ENCODE assay signal across 8 cellular contexts in the genomic region with DNA sequence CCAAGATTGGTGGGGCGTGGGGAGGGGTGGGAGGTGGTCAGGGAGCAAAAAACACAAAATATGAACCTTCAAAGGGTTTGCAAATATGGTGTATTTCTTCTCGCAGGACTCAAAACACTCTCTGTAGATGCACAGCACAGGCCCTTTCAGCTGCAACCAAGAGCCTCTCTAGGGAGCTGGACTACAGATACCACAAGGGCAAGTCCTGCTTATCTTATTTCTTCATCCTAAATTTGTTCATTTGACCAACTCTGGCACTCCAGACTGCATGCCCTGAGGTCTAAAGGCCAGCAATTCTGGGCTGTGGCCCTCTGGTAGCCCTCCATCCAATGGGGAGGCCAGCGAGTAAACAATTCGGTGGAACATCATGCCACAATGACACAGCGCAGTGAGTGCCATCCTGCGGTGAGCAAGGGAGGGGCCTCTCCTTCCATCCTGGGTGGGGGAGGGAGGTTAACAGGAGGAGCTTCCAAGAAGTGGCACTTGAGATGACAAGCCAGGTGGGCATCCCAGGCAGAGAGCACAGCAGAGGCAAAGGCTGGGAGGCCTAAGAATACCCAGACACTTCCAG. TPM values are rescaled to one million over a fixed set of nuclear protein-coding genes. Genes with fewer than 3 reads are reported as not detected.
DNase-seq lines count a peak whose midpoint lies in the region; ATAC-seq and TF ChIP-seq lines count a peak whose summit lies in the region.

No MANE protein-coding gene starts in this region.

- H3K4me1 Mint-ChIP-seq in natural killer cell treated with Interleukin-12 subunit alpha and Interleukin-12 subunit beta and Interleukin-15 and Interleukin-18, amount 100 ng/mL, for 72 hours (ENCODE audit: low read depth in 2 of 2): peaks cover 49 to 56% of the 10 kb centered on the region in 2 donors

- CTCF ChIA-PET in SK-N-SH (lab: Yijun Ruan, JAX): interaction anchor here (1.1 to 6.3 kb wide), 2 partner anchors 15 to 16 kb away, joined by 3 to 36 read pairs; no protein-coding TSS in a partner anchor

- 96% methylated on average over 6 of the region's 6 CpGs for WGBS in SK-N-SH (ENCODE audit: low lambda C conversion rate)

- no peaks in the 10 kb centered on the region for H3K27me3 ChIP-seq in SK-N-SH (ENCODE audit: insufficient read depth)

- no peak overlapping the region for H3K4me3 ChIP-seq in SK-N-SH (ENCODE audit: low read depth in 2 of 2, low read length in 1 of 2)

- H3K9me3 ChIP-seq in SK-N-SH: no peaks in the 10 kb centered on the region

- peaks cover 14 to 17% of the 10 kb centered on the region in 2 experiments; a peak in 3 of 4 replicates for H3K4me1 ChIP-seq in SK-N-SH (ENCODE audit: control insufficient read depth in 1 of 2, insufficient read depth in 2 of 2, low read depth in 1 of 2, low read length in 1 of 2)

- H3K4me2 ChIP-seq in SK-N-SH: no peak overlapping the region

- TF ChIP-seq EP300 in SK-N-SH (IDR thresholded peaks at IDR 0.05; ENCODE audit: borderline replicate concordance in 1 of 2, low read depth in 1 of 2, low read length in 1 of 2): no peak

- H2AFZ ChIP-seq in SK-N-SH (ENCODE audit: low read depth): no peak overlapping the region

- no peaks in the 10 kb centered on the region for H3K79me2 ChIP-seq in SK-N-SH (ENCODE audit: insufficient read depth)

- ATAC-seq in natural killer cell treated with Interleukin-12 subunit alpha and Interleukin-12 subunit beta and Interleukin-15 and Interleukin-18, amount 100 ng/mL, for 72 hours: peak in 1 of 2 donors; percentile 48
- ATAC-seq in GM18868 (IDR thresholded peaks at IDR 0.05; ENCODE audit: unreplicated experiment): no peak

- no peak for TF ChIP-seq RAD21 in SK-N-SH (IDR thresholded peaks at IDR 0.05; ENCODE audit: low read length)

- no peak overlapping the region for H3K9ac ChIP-seq in SK-N-SH

- no peak for DNase-seq in GM10266 (ENCODE audit: extremely low spot score)
- peak; percentile 27 for DNase-seq in NCI-H2227 treated with DMSO at 0.1 percent for 48 hours (lab: John Stamatoyannopoulos, UW)
- peak; percentile 59 for DNase-seq in activated effector memory CD4-positive, alpha-beta T cell treated with Interleukin-2 at 50 U/mL for 16 hours
- DNase-seq in natural killer cell treated with Interleukin-12 subunit alpha and Interleukin-12 subunit beta and Interleukin-15 and Interleukin-18, amount 100 ng/mL, for 72 hours (ENCODE audit: low spot score): no peak
- DNase-seq in G401 (ENCODE audit: low spot score): no peak
- DNase-seq in SK-N-SH: no peak
- no peak for DNase-seq in GM20000 (ENCODE audit: low spot score)

- peak overlapping the region; percentile 87 for H3K4me3 Mint-ChIP-seq in natural killer cell treated with Interleukin-12 subunit alpha and Interleukin-12 subunit beta and Interleukin-15 and Interleukin-18, amount 100 ng/mL, for 72 hours

- H3K9me3 Mint-ChIP-seq in natural killer cell treated with Interleukin-12 subunit alpha and Interleukin-12 subunit beta and Interleukin-15 and Interleukin-18, amount 100 ng/mL, for 72 hours: no peaks in the 10 kb centered on the region

- no peak overlapping the region for H3K27ac ChIP-seq in SK-N-SH (ENCODE audit: low read depth in 2 of 2, low read length in 1 of 2)

- peaks cover 6% of the 10 kb centered on the region for H3K36me3 Mint-ChIP-seq in natural killer cell treated with Interleukin-12 subunit alpha and Interleukin-12 subunit beta and Interleukin-15 and Interleukin-18, amount 100 ng/mL, for 72 hours

- no peaks in the 10 kb centered on the region for H3K36me3 ChIP-seq in SK-N-SH (replicated peaks in 1 of 2; ENCODE audit: control insufficient read depth in 1 of 2, insufficient read depth in 2 of 2, low read length in 1 of 2)

- H3K27ac Mint-ChIP-seq in natural killer cell treated with Interleukin-12 subunit alpha and Interleukin-12 subunit beta and Interleukin-15 and Interleukin-18, amount 100 ng/mL, for 72 hours: peak overlapping the region; percentile 92 to 100

- TF ChIP-seq CTCF in GM10266 (IDR thresholded peaks at IDR 0.05; ENCODE audit: control insufficient read depth, insufficient read depth, low read depth, missing control alignments) (peak; percentile 1), SK-N-SH (IDR thresholded peaks at IDR 0.05) (no peak), GM20000 (IDR thresholded peaks at IDR 0.05; ENCODE audit: extremely low read depth, missing control alignments) (no peak)

- peaks cover 51% of the 10 kb centered on the region for H3F3A ChIP-seq in SK-N-SH (replicated peaks; ENCODE audit: insufficient read depth)

- in situ Hi-C loops in G401 (cut with HindIII; ENCODE audit: low sequenced_read_pairs): no loop called here

- H4K20me1 ChIP-seq in SK-N-SH (ENCODE audit: insufficient read depth): no peaks in the 10 kb centered on the region

- no peaks in the 10 kb centered on the region for H3K9me2 ChIP-seq in SK-N-SH

- H3K27me3 Mint-ChIP-seq in natural killer cell treated with Interleukin-12 subunit alpha and Interleukin-12 subunit beta and Interleukin-15 and Interleukin-18, amount 100 ng/mL, for 72 hours: no peaks in the 10 kb centered on the region

- POLR2A ChIA-PET in SK-N-SH (lab: Yijun Ruan, JAX): interaction anchor here (1.6 kb wide), 1 partner anchor 72 kb away, joined by 3 read pairs; a partner anchor contains a TSS

TF ChIP-seq in SK-N-SH, 30 proteins besides CTCF, POLR2A, EP300 and RAD21:
- TF ChIP-seq, protein P1, sequence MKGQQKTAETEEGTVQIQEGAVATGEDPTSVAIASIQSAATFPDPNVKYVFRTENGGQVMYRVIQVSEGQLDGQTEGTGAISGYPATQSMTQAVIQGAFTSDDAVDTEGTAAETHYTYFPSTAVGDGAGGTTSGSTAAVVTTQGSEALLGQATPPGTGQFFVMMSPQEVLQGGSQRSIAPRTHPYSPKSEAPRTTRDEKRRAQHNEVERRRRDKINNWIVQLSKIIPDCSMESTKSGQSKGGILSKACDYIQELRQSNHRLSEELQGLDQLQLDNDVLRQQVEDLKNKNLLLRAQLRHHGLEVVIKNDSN (IDR thresholded peaks at IDR 0.05; ENCODE audit: borderline replicate concordance, low read depth): no peak
- TF ChIP-seq SMC3 (IDR thresholded peaks at IDR 0.05; ENCODE audit: low read depth, low read length) (no peak), RXRA (IDR thresholded peaks at IDR 0.05; ENCODE audit: borderline replicate concordance, low read depth) (no peak), FOXM1 (IDR thresholded peaks at IDR 0.05; ENCODE audit: low read depth) (no peak), TCF12 (IDR thresholded peaks at IDR 0.05) (no peak), POLR2AphosphoS5 (IDR thresholded peaks at IDR 0.05; ENCODE audit: low read depth, low read length) (no peak), TEAD4 (IDR thresholded peaks at IDR 0.05; ENCODE audit: borderline replicate concordance, insufficient read depth) (no peak)
- TF ChIP-seq, protein P2, sequence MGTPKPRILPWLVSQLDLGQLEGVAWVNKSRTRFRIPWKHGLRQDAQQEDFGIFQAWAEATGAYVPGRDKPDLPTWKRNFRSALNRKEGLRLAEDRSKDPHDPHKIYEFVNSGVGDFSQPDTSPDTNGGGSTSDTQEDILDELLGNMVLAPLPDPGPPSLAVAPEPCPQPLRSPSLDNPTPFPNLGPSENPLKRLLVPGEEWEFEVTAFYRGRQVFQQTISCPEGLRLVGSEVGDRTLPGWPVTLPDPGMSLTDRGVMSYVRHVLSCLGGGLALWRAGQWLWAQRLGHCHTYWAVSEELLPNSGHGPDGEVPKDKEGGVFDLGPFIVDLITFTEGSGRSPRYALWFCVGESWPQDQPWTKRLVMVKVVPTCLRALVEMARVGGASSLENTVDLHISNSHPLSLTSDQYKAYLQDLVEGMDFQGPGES (IDR thresholded peaks at IDR 0.05; ENCODE audit: low read depth, low read length): no peak
- TF ChIP-seq, protein P3, sequence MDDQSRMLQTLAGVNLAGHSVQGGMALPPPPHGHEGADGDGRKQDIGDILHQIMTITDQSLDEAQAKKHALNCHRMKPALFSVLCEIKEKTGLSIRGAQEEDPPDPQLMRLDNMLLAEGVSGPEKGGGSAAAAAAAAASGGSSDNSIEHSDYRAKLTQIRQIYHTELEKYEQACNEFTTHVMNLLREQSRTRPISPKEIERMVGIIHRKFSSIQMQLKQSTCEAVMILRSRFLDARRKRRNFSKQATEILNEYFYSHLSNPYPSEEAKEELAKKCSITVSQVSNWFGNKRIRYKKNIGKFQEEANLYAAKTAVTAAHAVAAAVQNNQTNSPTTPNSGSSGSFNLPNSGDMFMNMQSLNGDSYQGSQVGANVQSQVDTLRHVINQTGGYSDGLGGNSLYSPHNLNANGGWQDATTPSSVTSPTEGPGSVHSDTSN (IDR thresholded peaks at IDR 0.05): no peak

RNA-seq across cellular contexts. Expression of a gene that starts 0.6 kb away (rescaled TPM):
- 10 to 100 TPM; 26.5 to 34.6 TPM for total RNA-seq in natural killer cell treated with Interleukin-12 subunit alpha and Interleukin-12 subunit beta and Interleukin-15 and Interleukin-18, amount 100 ng/mL, for 72 hours
- total RNA-seq in G401 (2014; rRNA removed; shearing (Covaris generic)): 0.74 and 1.1 TPM in 2 replicates
- polyA plus RNA-seq in SK-N-SH (2012; rRNA removed): 2.8 and 3.2 TPM in 2 replicates
- 1.3 and 2.1 TPM in 2 replicates for polyA plus RNA-seq in SK-N-SH (2012; cell fraction: cytosol; rRNA removed)
- polyA plus RNA-seq in SK-N-SH (2012; cell fraction: nucleus; rRNA removed): 5.8 and 6.0 TPM in 2 replicates

RNA-seq across cellular contexts. Expression of a gene that starts 36.4 kb away (rescaled TPM):
- total RNA-seq in natural killer cell treated with Interleukin-12 subunit alpha and Interleukin-12 subunit beta and Interleukin-15 and Interleukin-18, amount 100 ng/mL, for 72 hours: not detected
- 0.58 and 7.3 TPM in 2 replicates for total RNA-seq in G401 (2014; rRNA removed; shearing (Covaris generic))
- 25.7 and 28.2 TPM in 2 replicates for polyA plus RNA-seq in SK-N-SH (2012; rRNA removed)
- 19.1 and 26.9 TPM in 2 replicates for polyA plus RNA-seq in SK-N-SH (2012; cell fraction: cytosol; rRNA removed)
- polyA plus RNA-seq in SK-N-SH (2012; cell fraction: nucleus; rRNA removed): 9.4 and 11.8 TPM in 2 replicates

Comparison
In these comparisons a context has a peak if more than half of its experiments do, and no peak if none do; other contexts are left out.
1. DNase-seq: peak in NCI-H2227 treated with DMSO at 0.1 percent for 48 hours (single experiment) and activated effector memory CD4-positive, alpha-beta T cell treated with Interleukin-2 at 50 U/mL for 16 hours (single experiment); none in GM10266 (single experiment), natural killer cell treated with Interleukin-12 subunit alpha and Interleukin-12 subunit beta and Interleukin-15 and Interleukin-18, amount 100 ng/mL, for 72 hours (single experiment), G401 (single experiment), SK-N-SH (single experiment) and GM20000 (single experiment).
2. RNA of a gene that starts 0.6 kb away (total RNA-seq): 26.5 to 34.6 TPM in natural killer cell treated with Interleukin-12 subunit alpha and Interleukin-12 subunit beta and Interleukin-15 and Interleukin-18, amount 100 ng/mL, for 72 hours; 0.74 to 1.1 TPM in G401; every median in the first group is over 10 times any median in the second.